ENCODE assay signal across 8 cellular contexts in genomic region chr19:52269338-52270261, GRCh38. TPM values are rescaled to one million over a fixed set of nuclear protein-coding genes. Genes with fewer than 3 reads are reported as not detected.
A peak's percentile ranks its signal among the peaks of the same experiment; 100 is the strongest.
DNase-seq lines count a peak whose midpoint lies in the region; ATAC-seq and TF ChIP-seq lines count a peak whose summit lies in the region.

Gene ZNF766 (plus strand): TSS chr19:52269587. CDS start chr19:52269614, 27 bp downstream.

- peaks cover 13% of the 10 kb centered on the region for H3K36me3 Mint-ChIP-seq in chondrocyte (ENCODE audit: low read depth)

- peak; percentile 90 for ATAC-seq in HG03439 (IDR thresholded peaks at IDR 0.05; ENCODE audit: unreplicated experiment)

- no peaks in the 10 kb centered on the region for H3K27me3 Mint-ChIP-seq in chondrocyte (ENCODE audit: low read depth)

- H3K27ac Mint-ChIP-seq in chondrocyte (ENCODE audit: unreplicated experiment): peak within 1 kb of the TSS; percentile 98

- no peaks in the 10 kb centered on the region for H3K36me3 ChIP-seq in kidney epithelial cell (ENCODE audit: control insufficient read depth, insufficient read depth, low read length)

- peaks cover 32% of the 10 kb centered on the region for H3K4me1 Mint-ChIP-seq in chondrocyte (ENCODE audit: low read depth)

- peak; percentile 91 for TF ChIP-seq POLR2A in GM19193 (IDR thresholded peaks at IDR 0.05; ENCODE audit: extremely low read depth, insufficient read depth, insufficient read length)

- H3K4me3 ChIP-seq in AG10803 (ENCODE audit: low read length) (peak within 1 kb of the TSS; percentile 96), kidney epithelial cell (ENCODE audit: low read depth, low read length) (peak within 1 kb of the TSS; percentile 88)

- H3K4me3 Mint-ChIP-seq in chondrocyte (ENCODE audit: unreplicated experiment): peak within 1 kb of the TSS; percentile 100

- TF ChIP-seq CTCF in AG10803 (conservative IDR thresholded peaks at IDR 0.05; ENCODE audit: low read length): no peak
- peak; percentile 3 for TF ChIP-seq CTCF in chondrocyte (IDR thresholded peaks at IDR 0.05)
- no peak for TF ChIP-seq CTCF in kidney epithelial cell (IDR thresholded peaks at IDR 0.05; ENCODE audit: insufficient read depth, low read length, poor library complexity, severe bottlenecking)

- H3K27me3 ChIP-seq in kidney epithelial cell (ENCODE audit: control insufficient read depth, insufficient read depth, low read length): no peaks in the 10 kb centered on the region

- H3K9me3 Mint-ChIP-seq in chondrocyte (ENCODE audit: low read depth): no peaks in the 10 kb centered on the region

- DNase-seq in AG10803 (ENCODE audit: low read depth): peak; percentile 94
- peak; percentile 86 for DNase-seq in NCI-H510A treated with DMSO at 0.1 percent for 48 hours (lab: John Stamatoyannopoulos, UW)
- DNase-seq in activated CD4-positive, alpha-beta T cell treated with anti-CD3 and anti-CD28 coated beads for 24 hours (ENCODE audit: low read depth in 2 of 2): peak; percentile 96
- DNase-seq in chondrocyte (ENCODE audit: low spot score): peak; percentile 98
- peak; percentile 74 for DNase-seq in kidney epithelial cell (ENCODE audit: low read depth)
- peak; percentile 92 to 98 for DNase-seq in stimulated activated CD4-positive, alpha-beta T cell treated with anti-CD3 and anti-CD28 coated beads, Interleukin-15, amount 100 ng/mL, for 48 hours (ENCODE audit: low read depth in 2 of 2)

RNA-seq across cellular contexts. Expression of gene ZNF766, which starts in this region (rescaled TPM):
- total RNA-seq in chondrocyte (12.8 to 15.3 TPM (median 13.9 TPM) in 3 replicates), kidney epithelial cell (7.3 and 15.0 TPM in 2 replicates)

Comparison
In these comparisons a context has a peak if more than half of its experiments do, and no peak if none do; other contexts are left out.
1. Peak in every context shown above with its lines: DNase-seq, ATAC-seq and H3K4me3 ChIP-seq.